23 cellular contexts compared by ENCODE assay signal in the genomic region with DNA sequence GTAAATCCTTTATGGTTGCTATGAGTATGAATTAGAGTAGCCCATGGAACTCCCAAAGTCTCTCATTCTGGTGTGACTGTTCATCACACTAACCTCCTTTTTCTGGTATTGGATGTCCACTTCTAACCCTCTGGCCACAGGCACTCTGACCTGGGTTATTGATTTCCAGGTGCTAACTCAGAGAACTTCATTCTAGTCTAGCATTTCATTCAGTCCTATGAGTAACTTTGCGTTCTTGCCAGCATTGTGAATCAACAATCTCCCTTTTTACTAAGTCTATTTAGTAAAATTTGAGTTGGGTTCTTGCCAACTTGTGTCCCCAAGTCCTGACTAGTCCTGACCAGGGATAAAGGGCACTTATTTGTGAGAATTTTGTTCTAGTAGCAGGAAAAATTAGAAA.
DNase-seq lines count a peak whose midpoint lies in the region; ATAC-seq, FAIRE-seq and TF ChIP-seq lines count a peak whose summit lies in the region.
"Had no signal": no experiment of that assay in that cellular context is flagged by ENCODE, and none has a peak within 500 bp of the region (broad histone marks: within the 10 kb centered on the region; RNA-seq: fewer than 3 reads in every experiment).

No MANE protein-coding gene starts in this region.

- WGBS in right lobe of liver (ENCODE audit: insufficient coverage, low coverage, low lambda C conversion rate, missing lambda C conversion rate) = 15% methylated on average over 1 of the region's 1 CpG

- H3K36me3 ChIP-seq in PC-3 (ENCODE audit: low read depth, low read length) (no peaks in the 10 kb centered on the region), right lobe of liver (no peaks in the 10 kb centered on the region), tibial artery (no peaks in the 10 kb centered on the region)
- H3K36me3 ChIP-seq: BLaER1, MG63, SJSA1 had no signal

- no peak for FAIRE-seq in GM12892 (lab: Jason Lieb, UNC)
- FAIRE-seq: A204.1, GM12878, H54 had no signal

- no peaks in the 10 kb centered on the region for H3F3A ChIP-seq in PC-3 (ENCODE audit: low read length, unreplicated experiment)

- intact Hi-C loops in Calu3 (cut with micrococcal nuclease; ENCODE audit: unreplicated experiment) (no loop called here), PC-3 (cut with micrococcal nuclease) (loop anchor here (5.0 kb wide), 1 partner anchor 104 kb away; the partner anchor contains the start of gene SNX18), right lobe of liver (cut with DNase I) (no loop called here), tibial artery (cut with DNase I; ENCODE audit: low total_unique reads) (no loop called here)

- H3K9me3 ChIP-seq in PC-3 (ENCODE audit: low read length) (no peaks in the 10 kb centered on the region), right lobe of liver (no peaks in the 10 kb centered on the region), tibial artery (no peaks in the 10 kb centered on the region)
- H3K9me3 ChIP-seq: BLaER1, MG63, SJSA1 had no signal

- no peak overlapping the region for H3K27ac Mint-ChIP-seq in Calu3 (ENCODE audit: unreplicated experiment)
- H3K27ac Mint-ChIP-seq: CD4-positive, alpha-beta T cell had no signal

- no peak for TF ChIP-seq POLR2A in right lobe of liver (IDR thresholded peaks at IDR 0.05)
- no peak for TF ChIP-seq POLR2A in GM12892 (IDR thresholded peaks at IDR 0.05; ENCODE audit: low read depth, low read length)

- no peaks in the 10 kb centered on the region for H3K79me2 ChIP-seq in PC-3 (ENCODE audit: low read length)

- no peaks in the 10 kb centered on the region for H4K20me1 ChIP-seq in PC-3 (ENCODE audit: low read length)
- H4K20me1 ChIP-seq: BLaER1 had no signal

- H3K4me1 ChIP-seq in PC-3 (ENCODE audit: insufficient read depth, low read length) = peaks cover 8% of the 10 kb centered on the region
- peaks cover 0 to 36% (median 19%) of the 10 kb centered on the region in 4 donors for H3K4me1 ChIP-seq in right lobe of liver
- peaks cover 0 to 51% (median 28%) of the 10 kb centered on the region in 4 donors for H3K4me1 ChIP-seq in tibial artery

- H3K27me3 Mint-ChIP-seq in Calu3 (ENCODE audit: unreplicated experiment) = no peaks in the 10 kb centered on the region
- H3K27me3 Mint-ChIP-seq: CD4-positive, alpha-beta T cell had no signal

- H3K4me3 Mint-ChIP-seq in Calu3 (ENCODE audit: low read depth, unreplicated experiment) = no peak overlapping the region
- H3K4me3 Mint-ChIP-seq: CD4-positive, alpha-beta T cell had no signal

- H3K27ac ChIP-seq in PC-3 (ENCODE audit: low read length) (no peak overlapping the region), right lobe of liver (peak overlapping the region in 1 of 3 donors; percentile 58), tibial artery (peak overlapping the region; percentile 65 to 70)
- H3K27ac ChIP-seq: BLaER1, PC-9 had no signal

- ATAC-seq in PC-3 = no peak
- peak; percentile 74 to 84 (median 80) for ATAC-seq in right lobe of liver
- ATAC-seq: GM12878, Right ventricle myocardium inferior had no signal

- peaks cover 13% of the 10 kb centered on the region for H3K4me1 Mint-ChIP-seq in Calu3 (ENCODE audit: low read depth, unreplicated experiment)

- no peaks in the 10 kb centered on the region for H3K36me3 Mint-ChIP-seq in Calu3 (ENCODE audit: insufficient read depth, unreplicated experiment)

- H3K27me3 ChIP-seq in PC-3 (ENCODE audit: low read length) = no peaks in the 10 kb centered on the region
- H3K27me3 ChIP-seq in right lobe of liver = no peaks in the 10 kb centered on the region
- no peaks in the 10 kb centered on the region for H3K27me3 ChIP-seq in tibial artery
- H3K27me3 ChIP-seq: BLaER1, MG63, SJSA1 had no signal

- DNase-seq in Calu3 (peak; percentile 8), PC-3 (peak; percentile 12), right lobe of liver (no peak), tibial artery (no peak), GM12892 (ENCODE audit: insufficient read length) (no peak), SHP77 (lab: John Stamatoyannopoulos, UW) (no peak), GM19238 (ENCODE audit: insufficient read length, low spot score) (no peak)
- DNase-seq: CD4-positive, alpha-beta T cell; EL; GDM1; NCI-H1105 treated with DMSO at 0.1 percent for 48 hours; NCI-H2029; NCI-H446 treated with DMSO at 0.1 percent for 48 hours; NCI-H526; NK-92 treated with Interleukin-12 subunit alpha and Interleukin-12 subunit beta, amount 100 ng/mL, for 24 hours; PC-9 had no signal

- POLR2A ChIA-PET in PC-3 (lab: Charles Lee; ENCODE audit: unreplicated experiment) = no interaction called here

- no peaks in the 10 kb centered on the region for H3K9me3 Mint-ChIP-seq in Calu3 (ENCODE audit: low read depth, unreplicated experiment)
- H3K9me3 Mint-ChIP-seq: CD4-positive, alpha-beta T cell had no signal

- no peaks in the 10 kb centered on the region for H3K9me2 ChIP-seq in PC-3 (replicated peaks; ENCODE audit: low read length)

- CTCF ChIA-PET in Calu3 (lab: Charles Lee) = no interaction called here
- CTCF ChIA-PET in PC-3 (lab: Charles Lee) = no interaction called here

- no peak overlapping the region for H3K4me2 ChIP-seq in PC-3 (ENCODE audit: low read length)
- H3K4me2 ChIP-seq: BLaER1, PC-9 had no signal

- H3K4me3 ChIP-seq in PC-3 (ENCODE audit: low read length) = no peak overlapping the region
- H3K4me3 ChIP-seq in right lobe of liver = no peak overlapping the region
- H3K4me3 ChIP-seq in tibial artery = no peak overlapping the region
- H3K4me3 ChIP-seq: BLaER1, GM12878, MG63, PC-9, SJSA1 had no signal

- no peak overlapping the region for H3K9ac ChIP-seq in PC-3 (ENCODE audit: low read length)
- H3K9ac ChIP-seq: BLaER1 had no signal

- TF ChIP-seq CTCF in Calu3 (IDR thresholded peaks at IDR 0.05; ENCODE audit: unreplicated experiment) (no peak), PC-3 (conservative IDR thresholded peaks at IDR 0.05; ENCODE audit: low read depth, low read length) (no peak), right lobe of liver (IDR thresholded peaks at IDR 0.05) (no peak), tibial artery (IDR thresholded peaks at IDR 0.05) (no peak)

- BruUV-seq in Calu3 (replicated peaks; lab: Mats Ljungman, UMichigan) (no TSS peak), PC-3 (replicated peaks; lab: Mats Ljungman, UMichigan) (no TSS peak)

- no peak overlapping the region for H2AFZ ChIP-seq in PC-3 (ENCODE audit: low read length)
- H2AFZ ChIP-seq: PC-9 had no signal

Comparison
In these comparisons a context has a peak if more than half of its experiments do, and no peak if none do; other contexts are left out.
1. DNase-seq: peak in Calu3 (single experiment) and PC-3 (single experiment); none in right lobe of liver (0 of 3), tibial artery (0 of 2), GM12892 (single experiment), SHP77 (0 of 2) and GM19238 (single experiment).